Comparison of ENCODE assay signal across 2 cellular contexts in the genomic region with DNA sequence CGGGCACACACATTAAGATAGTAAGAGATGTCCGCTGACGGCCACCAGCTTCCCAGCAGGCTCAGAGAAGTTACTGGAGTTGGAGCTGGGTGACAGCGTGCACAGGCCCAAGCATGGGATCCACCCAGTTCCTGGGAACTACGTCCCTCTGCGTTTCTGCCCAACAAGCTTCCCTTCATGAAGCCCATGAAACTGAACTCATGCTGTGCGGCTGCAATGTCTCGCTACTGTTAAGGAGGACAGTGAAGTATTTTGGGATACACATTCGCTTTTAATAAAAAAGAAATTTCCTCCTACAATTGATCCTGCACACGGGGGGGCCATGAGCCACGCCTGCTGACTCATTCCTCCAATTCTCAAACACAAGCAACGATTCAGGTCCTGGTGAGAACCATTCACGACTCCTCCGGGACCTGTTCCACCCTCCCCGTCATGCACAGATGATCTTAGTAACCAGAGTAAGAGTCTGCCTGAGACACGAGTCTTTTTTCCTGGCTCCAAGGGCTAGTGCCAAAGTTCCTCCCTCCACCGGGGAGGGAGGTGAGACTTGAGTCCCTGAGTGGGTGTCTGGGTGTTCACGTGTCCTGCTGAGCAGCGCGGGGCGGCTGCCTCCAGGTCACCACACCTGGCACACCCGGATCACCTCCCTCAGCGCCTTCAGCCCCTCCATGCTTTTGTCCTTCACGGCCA.
TF ChIP-seq lines count a peak whose summit lies in the region.

No MANE protein-coding gene starts in this region.

TF ChIP-seq in SK-N-SH, 30 proteins besides CTCF, POLR2A, EP300 and RAD21 (continued from another document):
- TF ChIP-seq, protein P1, sequence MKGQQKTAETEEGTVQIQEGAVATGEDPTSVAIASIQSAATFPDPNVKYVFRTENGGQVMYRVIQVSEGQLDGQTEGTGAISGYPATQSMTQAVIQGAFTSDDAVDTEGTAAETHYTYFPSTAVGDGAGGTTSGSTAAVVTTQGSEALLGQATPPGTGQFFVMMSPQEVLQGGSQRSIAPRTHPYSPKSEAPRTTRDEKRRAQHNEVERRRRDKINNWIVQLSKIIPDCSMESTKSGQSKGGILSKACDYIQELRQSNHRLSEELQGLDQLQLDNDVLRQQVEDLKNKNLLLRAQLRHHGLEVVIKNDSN (IDR thresholded peaks at IDR 0.05; ENCODE audit: borderline replicate concordance, low read depth) = no peak

TF ChIP-seq in SK-N-SH treated with all-trans-retinoic acid at 6 μM for 48 hours, 23 proteins besides CTCF, POLR2A, EP300 and RAD21 (continued from another document):
- TF ChIP-seq, protein P2, sequence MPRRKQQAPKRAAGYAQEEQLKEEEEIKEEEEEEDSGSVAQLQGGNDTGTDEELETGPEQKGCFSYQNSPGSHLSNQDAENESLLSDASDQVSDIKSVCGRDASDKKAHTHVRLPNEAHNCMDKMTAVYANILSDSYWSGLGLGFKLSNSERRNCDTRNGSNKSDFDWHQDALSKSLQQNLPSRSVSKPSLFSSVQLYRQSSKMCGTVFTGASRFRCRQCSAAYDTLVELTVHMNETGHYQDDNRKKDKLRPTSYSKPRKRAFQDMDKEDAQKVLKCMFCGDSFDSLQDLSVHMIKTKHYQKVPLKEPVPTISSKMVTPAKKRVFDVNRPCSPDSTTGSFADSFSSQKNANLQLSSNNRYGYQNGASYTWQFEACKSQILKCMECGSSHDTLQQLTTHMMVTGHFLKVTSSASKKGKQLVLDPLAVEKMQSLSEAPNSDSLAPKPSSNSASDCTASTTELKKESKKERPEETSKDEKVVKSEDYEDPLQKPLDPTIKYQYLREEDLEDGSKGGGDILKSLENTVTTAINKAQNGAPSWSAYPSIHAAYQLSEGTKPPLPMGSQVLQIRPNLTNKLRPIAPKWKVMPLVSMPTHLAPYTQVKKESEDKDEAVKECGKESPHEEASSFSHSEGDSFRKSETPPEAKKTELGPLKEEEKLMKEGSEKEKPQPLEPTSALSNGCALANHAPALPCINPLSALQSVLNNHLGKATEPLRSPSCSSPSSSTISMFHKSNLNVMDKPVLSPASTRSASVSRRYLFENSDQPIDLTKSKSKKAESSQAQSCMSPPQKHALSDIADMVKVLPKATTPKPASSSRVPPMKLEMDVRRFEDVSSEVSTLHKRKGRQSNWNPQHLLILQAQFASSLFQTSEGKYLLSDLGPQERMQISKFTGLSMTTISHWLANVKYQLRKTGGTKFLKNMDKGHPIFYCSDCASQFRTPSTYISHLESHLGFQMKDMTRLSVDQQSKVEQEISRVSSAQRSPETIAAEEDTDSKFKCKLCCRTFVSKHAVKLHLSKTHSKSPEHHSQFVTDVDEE (CRISPR knock-in tag; IDR thresholded peaks at IDR 0.05) = no peak
- TF ChIP-seq TCF4 (CRISPR knock-in tag; IDR thresholded peaks at IDR 0.05; ENCODE audit: borderline replicate concordance) (no peak), RARB (CRISPR knock-in tag; IDR thresholded peaks at IDR 0.05) (no peak), SNAI2 (CRISPR knock-in tag; IDR thresholded peaks at IDR 0.05) (no peak), BACH2 (CRISPR knock-in tag; IDR thresholded peaks at IDR 0.05; ENCODE audit: borderline replicate concordance) (no peak), ESRRG (CRISPR knock-in tag; IDR thresholded peaks at IDR 0.05) (no peak)
